8 cellular contexts compared by ENCODE assay signal in the genomic region with DNA sequence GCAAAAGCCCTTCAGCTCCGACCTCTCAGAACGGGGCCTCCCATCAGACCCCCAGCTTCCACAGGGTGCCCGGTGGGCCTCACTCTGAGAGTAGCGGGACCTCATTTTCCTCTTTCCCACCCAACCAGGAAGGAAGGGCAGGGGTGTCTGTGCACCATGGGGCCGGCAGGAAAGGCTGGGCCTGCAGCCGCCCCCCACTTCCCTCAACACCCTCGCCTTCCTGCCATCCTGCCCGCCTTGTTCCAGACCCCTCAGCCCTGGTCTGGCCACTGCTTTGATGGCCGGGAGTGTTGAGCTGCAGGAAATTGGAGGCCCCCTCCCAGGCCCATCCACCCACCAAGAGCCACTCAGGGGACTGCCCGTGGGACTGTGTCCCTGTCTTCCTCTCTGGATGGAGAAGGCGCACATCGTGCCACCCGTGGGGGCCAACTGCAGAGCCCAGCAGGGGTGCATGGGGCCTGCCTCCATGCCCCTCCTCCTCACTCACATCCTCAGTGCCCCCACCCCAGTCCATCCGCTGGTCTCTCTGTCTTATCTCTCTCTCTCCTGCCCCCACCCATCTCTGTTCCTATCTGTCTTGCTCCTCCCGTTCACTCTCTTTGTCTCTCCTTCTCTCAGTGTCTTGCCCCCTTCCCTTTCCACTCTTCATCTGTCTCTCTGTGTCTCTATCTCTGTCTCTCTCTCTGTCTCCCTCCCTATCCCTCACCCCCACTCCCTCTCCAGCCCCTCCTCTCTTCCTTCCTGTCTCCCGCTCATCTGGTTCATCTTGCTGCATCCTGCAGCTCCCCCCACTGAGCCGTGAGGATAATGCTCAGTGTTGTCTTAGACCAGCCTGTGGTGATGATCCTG. TPM values are rescaled to one million over a fixed set of nuclear protein-coding genes. Genes with fewer than 3 reads are reported as not detected.
DNase-seq lines count a peak whose midpoint lies in the region; ATAC-seq and TF ChIP-seq lines count a peak whose summit lies in the region.

No MANE protein-coding gene starts in this region.

- H3K4me1 ChIP-seq in esophagus squamous epithelium (peaks cover 29 to 92% (median 44%) of the 10 kb centered on the region in 3 donors), prostate gland (replicated peaks) (no peaks in the 10 kb centered on the region)

- no peak for ATAC-seq in left colon

- H3K36me3 Mint-ChIP-seq in activated naive CD4-positive, alpha-beta T cell treated with anti-CD3 and anti-CD28 coated beads, Interleukin-2, amount 10 ng/mL, durations not matched to agents 7 days and 5 days = peaks cover 2% of the 10 kb centered on the region

- peaks cover 87% of the 10 kb centered on the region for H3K27me3 Mint-ChIP-seq in activated naive CD4-positive, alpha-beta T cell treated with anti-CD3 and anti-CD28 coated beads, Interleukin-2, amount 10 ng/mL, durations not matched to agents 7 days and 5 days

- H3K4me3 Mint-ChIP-seq in activated naive CD4-positive, alpha-beta T cell treated with anti-CD3 and anti-CD28 coated beads, Interleukin-2, amount 10 ng/mL, durations not matched to agents 7 days and 5 days = no peak overlapping the region

- intact Hi-C loops in esophagus squamous epithelium (cut with DNase I) (loop anchor here (10.0 kb wide), 1 partner anchor 124 kb away; no protein-coding TSS in a partner anchor), prostate gland (cut with DNase I) (no loop called here), left colon (cut with DNase I, micrococcal nuclease) (no loop called here)

- peak; percentile 34 for DNase-seq in activated naive CD4-positive, alpha-beta T cell treated with anti-CD3 and anti-CD28 coated beads, Interleukin-2, amount 10 ng/mL, durations not matched to agents 7 days and 5 days
- no peak for DNase-seq in activated naive CD4-positive, alpha-beta T cell treated with anti-CD3 and anti-CD28 coated beads, Interleukin-2, amount 50 U/mL, for 16 hours
- DNase-seq in RKO (ENCODE audit: low spot score) (peak; percentile 28), esophagus squamous epithelium (lab: John Stamatoyannopoulos, UW) (no peak), prostate gland (ENCODE audit: low spot score) (no peak), NOMO-1 treated with dmso at 0.1 percent for 144 hours (lab: John Stamatoyannopoulos, UW; ENCODE audit: unreplicated experiment) (no peak), NOMO-1 (lab: John Stamatoyannopoulos, UW; ENCODE audit: unreplicated experiment in 2 of 2) (no peak), left colon (no peak)

- peaks cover 15% of the 10 kb centered on the region for H3K4me1 Mint-ChIP-seq in activated naive CD4-positive, alpha-beta T cell treated with anti-CD3 and anti-CD28 coated beads, Interleukin-2, amount 10 ng/mL, durations not matched to agents 7 days and 5 days

- H3K9me3 Mint-ChIP-seq in activated naive CD4-positive, alpha-beta T cell treated with anti-CD3 and anti-CD28 coated beads, Interleukin-2, amount 10 ng/mL, durations not matched to agents 7 days and 5 days = no peaks in the 10 kb centered on the region

- H3K27ac ChIP-seq in esophagus squamous epithelium (peak overlapping the region; percentile 84 to 94 (median 90)), prostate gland (peak overlapping the region; percentile 79 to 80)

- whole genome bisulfite sequencing in esophagus squamous epithelium, 2 donors = 40 to 55% methylated on average over 11 to 14 of the region's 17 CpGs
- WGBS in prostate gland = 64% methylated on average over 17 of the region's 17 CpGs

- TF ChIP-seq POLR2A in esophagus squamous epithelium (IDR thresholded peaks at IDR 0.05) (no peak), prostate gland (IDR thresholded peaks at IDR 0.05) (no peak)

- H3K27me3 ChIP-seq in esophagus squamous epithelium (peaks cover 0 to 45% (median 4%) of the 10 kb centered on the region in 4 donors), prostate gland (replicated peaks; ENCODE audit: insufficient read depth) (no peaks in the 10 kb centered on the region)

- CTCF ChIA-PET in activated naive CD4-positive, alpha-beta T cell treated with anti-CD3 and anti-CD28 coated beads, Interleukin-2, amount 10 ng/mL, durations not matched to agents 7 days and 5 days (lab: Charles Lee) = interaction anchor here (0.6 kb wide), 1 partner anchor 222 kb away, joined by 3 read pairs; no protein-coding TSS in a partner anchor

- H3K9me3 ChIP-seq in esophagus squamous epithelium (no peaks in the 10 kb centered on the region), prostate gland (no peaks in the 10 kb centered on the region)

- no peak overlapping the region for H3K27ac Mint-ChIP-seq in activated naive CD4-positive, alpha-beta T cell treated with anti-CD3 and anti-CD28 coated beads, Interleukin-2, amount 10 ng/mL, durations not matched to agents 7 days and 5 days

- no peaks in the 10 kb centered on the region for H3K36me3 ChIP-seq in esophagus squamous epithelium
- no peaks in the 10 kb centered on the region for H3K36me3 ChIP-seq in prostate gland

- H3K4me3 ChIP-seq in esophagus squamous epithelium (no peak overlapping the region), prostate gland (no peak overlapping the region)

- TF ChIP-seq CTCF in esophagus squamous epithelium (IDR thresholded peaks at IDR 0.05) (peak in 1 of 6 experiments; percentile 8), prostate gland (IDR thresholded peaks at IDR 0.05) (peak in 1 of 4 experiments; percentile 31)

RNA-seq across cellular contexts. Expression of gene PLXND1, which starts 1.8 kb away (rescaled TPM):
- total RNA-seq in esophagus squamous epithelium = 10 to 100 TPM in 3 of 4 donors, 1 to 10 TPM in 1; 4.5 to 66.0 (median 24.4) TPM
- 10 to 100 TPM; 19.7 to 83.6 TPM for total RNA-seq in prostate gland
- 10 to 100 TPM; 16.5 to 38.8 TPM for total RNA-seq in left colon

Comparison
In these comparisons a context has a peak if more than half of its experiments do, and no peak if none do; other contexts are left out.
1. DNase-seq: peak in activated naive CD4-positive, alpha-beta T cell treated with anti-CD3 and anti-CD28 coated beads, Interleukin-2, amount 10 ng/mL, durations not matched to agents 7 days and 5 days (single experiment) and RKO (single experiment); none in activated naive CD4-positive, alpha-beta T cell treated with anti-CD3 and anti-CD28 coated beads, Interleukin-2, amount 50 U/mL, for 16 hours (single experiment), esophagus squamous epithelium (single experiment), prostate gland (single experiment), NOMO-1 treated with dmso at 0.1 percent for 144 hours (single experiment), NOMO-1 (0 of 2) and left colon (0 of 2).